Comparison of ENCODE assay signal across 26 cellular contexts in genomic region chr1:183550915-183551314, GRCh38. TPM values are rescaled to one million over a fixed set of nuclear protein-coding genes. Genes with fewer than 3 reads are reported as not detected.
DNase-seq lines count a peak whose midpoint lies in the region; ATAC-seq and TF ChIP-seq lines count a peak whose summit lies in the region.
"Had no signal": no experiment of that assay in that cellular context is flagged by ENCODE, and none has a peak within 500 bp of the region (broad histone marks: within the 10 kb centered on the region; RNA-seq: fewer than 3 reads in every experiment).

No MANE protein-coding gene starts in this region.

- no peak overlapping the region for H2AFZ ChIP-seq in SK-N-SH (ENCODE audit: low read depth)
- H2AFZ ChIP-seq: hepatocyte had no signal

- CTCF ChIA-PET in SK-N-SH (lab: Yijun Ruan, JAX), result interaction anchor here (0.8 to 1.6 kb wide), 2 partner anchors 10 to 588 kb away, joined by 3 read pairs; no protein-coding TSS in a partner anchor
- CTCF ChIA-PET in CD8-positive, alpha-beta T cell (lab: Charles Lee), result no interaction called here

- no peak overlapping the region; a peak in 2 of 4 replicates for H3K27ac ChIP-seq in SK-N-SH (ENCODE audit: low read depth in 2 of 2, low read length in 1 of 2)
- no peak overlapping the region for H3K27ac ChIP-seq in CD8-positive, alpha-beta T cell (ENCODE audit: low read depth, low read length)
- H3K27ac ChIP-seq: BLaER1 treated with 17β-estradiol and CSF1 and Interleukin-3, amounts not matched to agents 10 nM and 100 nM; hepatocyte had no signal

- H3K27ac Mint-ChIP-seq in CD8-positive, alpha-beta T cell, result peak overlapping the region; percentile 58
- peak overlapping the region; percentile 15 for H3K27ac Mint-ChIP-seq in activated T-helper 1 cell treated with anti-CD3 and anti-CD28 coated beads, Interleukin-12 subunit alpha, Interleukin-12 subunit beta, Interleukin-2, Interleukin-4 antibody, amounts not matched to agents 30 ng/mL and 10 ng/mL and 1 ng/mL, durations not matched to agents 14 hours and 24 hours and 36 hours
- peak overlapping the region; percentile 79 for H3K27ac Mint-ChIP-seq in glutamatergic neuron (ENCODE audit: unreplicated experiment)
- no peak overlapping the region for H3K27ac Mint-ChIP-seq in T-helper 2 cell treated with Interferon-gamma antibody and Interleukin-4, amounts not matched to agents 5 μg/mL and 100 μg/mL, for 36 hours
- H3K27ac Mint-ChIP-seq: natural killer cell had no signal

- H3K4me3 Mint-ChIP-seq in CD8-positive, alpha-beta T cell, result no peak overlapping the region
- H3K4me3 Mint-ChIP-seq in activated T-helper 1 cell treated with anti-CD3 and anti-CD28 coated beads, Interleukin-12 subunit alpha, Interleukin-12 subunit beta, Interleukin-2, Interleukin-4 antibody, amounts not matched to agents 30 ng/mL and 10 ng/mL and 1 ng/mL, durations not matched to agents 14 hours and 24 hours and 36 hours, result no peak overlapping the region
- peak overlapping the region; percentile 23 for H3K4me3 Mint-ChIP-seq in glutamatergic neuron (ENCODE audit: unreplicated experiment)
- no peak overlapping the region for H3K4me3 Mint-ChIP-seq in T-helper 2 cell treated with Interferon-gamma antibody and Interleukin-4, amounts not matched to agents 5 μg/mL and 100 μg/mL, for 36 hours
- H3K4me3 Mint-ChIP-seq: immature natural killer cell, natural killer cell had no signal

- H3K4me1 ChIP-seq in SK-N-SH (ENCODE audit: control insufficient read depth in 1 of 2, insufficient read depth in 2 of 2, low read depth in 1 of 2, low read length in 1 of 2), result no peaks in the 10 kb centered on the region
- no peaks in the 10 kb centered on the region for H3K4me1 ChIP-seq in CD8-positive, alpha-beta T cell (ENCODE audit: insufficient read depth, low read length)

- H3K9me2 ChIP-seq in SK-N-SH, result no peaks in the 10 kb centered on the region

- no peaks in the 10 kb centered on the region for H3K27me3 ChIP-seq in SK-N-SH (ENCODE audit: insufficient read depth)
- H3K27me3 ChIP-seq in CD8-positive, alpha-beta T cell (ENCODE audit: insufficient read depth, low read length), result no peaks in the 10 kb centered on the region
- H3K27me3 ChIP-seq: hepatocyte had no signal

- H4K20me1 ChIP-seq in SK-N-SH (ENCODE audit: insufficient read depth), result no peaks in the 10 kb centered on the region

- POLR2A ChIA-PET in SK-N-SH (lab: Yijun Ruan, JAX), result no interaction called here
- POLR2A ChIA-PET in CD8-positive, alpha-beta T cell (lab: Charles Lee), result no interaction called here

- DNase-seq in SK-N-SH, result no peak
- no peak for DNase-seq in CD8-positive, alpha-beta T cell
- DNase-seq in activated T-helper 1 cell treated with anti-CD3 and anti-CD28 coated beads, Interleukin-12 subunit alpha, Interleukin-12 subunit beta, Interleukin-2, Interleukin-4 antibody, amounts not matched to agents 30 ng/mL and 10 ng/mL and 1 ng/mL, durations not matched to agents 14 hours and 24 hours and 36 hours (ENCODE audit: low spot score), result no peak
- no peak for DNase-seq in glutamatergic neuron
- DNase-seq in NCI-H526 (lab: John Stamatoyannopoulos, UW), result no peak
- DNase-seq in T-helper 2 cell treated with Interferon-gamma antibody and Interleukin-4, amounts not matched to agents 5 μg/mL and 100 μg/mL, for 36 hours (ENCODE audit: low spot score), result no peak
- DNase-seq: ACHN, activated gamma-delta T cell, aorta, caudate nucleus, foreskin fibroblast, HCEC 1CT, immature natural killer cell, IMR-90, natural killer cell, NCI-H1417, NCI-H526 treated with DMSO at 0.1 percent for 48 hours, OCI-M1, retina had no signal

- H3K9ac ChIP-seq in SK-N-SH, result no peak overlapping the region
- H3K9ac ChIP-seq: BLaER1 treated with 17β-estradiol and CSF1 and Interleukin-3, amounts not matched to agents 10 nM and 100 nM had no signal

- no peaks in the 10 kb centered on the region for H3K9me3 Mint-ChIP-seq in CD8-positive, alpha-beta T cell
- no peaks in the 10 kb centered on the region for H3K9me3 Mint-ChIP-seq in activated T-helper 1 cell treated with anti-CD3 and anti-CD28 coated beads, Interleukin-12 subunit alpha, Interleukin-12 subunit beta, Interleukin-2, Interleukin-4 antibody, amounts not matched to agents 30 ng/mL and 10 ng/mL and 1 ng/mL, durations not matched to agents 14 hours and 24 hours and 36 hours
- peaks cover 9% of the 10 kb centered on the region for H3K9me3 Mint-ChIP-seq in glutamatergic neuron (ENCODE audit: unreplicated experiment)
- no peaks in the 10 kb centered on the region for H3K9me3 Mint-ChIP-seq in T-helper 2 cell treated with Interferon-gamma antibody and Interleukin-4, amounts not matched to agents 5 μg/mL and 100 μg/mL, for 36 hours
- H3K9me3 Mint-ChIP-seq: immature natural killer cell, natural killer cell had no signal

- TF ChIP-seq RAD21 in SK-N-SH (IDR thresholded peaks at IDR 0.05; ENCODE audit: low read length), result no peak

- 55% methylated on average over 3 of the region's 3 CpGs for WGBS in SK-N-SH (ENCODE audit: low lambda C conversion rate)

- H3K4me1 Mint-ChIP-seq in CD8-positive, alpha-beta T cell (ENCODE audit: low read depth), result no peaks in the 10 kb centered on the region
- peaks cover 16% of the 10 kb centered on the region for H3K4me1 Mint-ChIP-seq in activated T-helper 1 cell treated with anti-CD3 and anti-CD28 coated beads, Interleukin-12 subunit alpha, Interleukin-12 subunit beta, Interleukin-2, Interleukin-4 antibody, amounts not matched to agents 30 ng/mL and 10 ng/mL and 1 ng/mL, durations not matched to agents 14 hours and 24 hours and 36 hours (ENCODE audit: low read depth)
- peaks cover 53% of the 10 kb centered on the region for H3K4me1 Mint-ChIP-seq in glutamatergic neuron (ENCODE audit: low read depth, unreplicated experiment)
- H3K4me1 Mint-ChIP-seq in T-helper 2 cell treated with Interferon-gamma antibody and Interleukin-4, amounts not matched to agents 5 μg/mL and 100 μg/mL, for 36 hours (ENCODE audit: low read depth), result peaks cover 5% of the 10 kb centered on the region
- H3K4me1 Mint-ChIP-seq: immature natural killer cell, natural killer cell had no signal

- H3K36me3 ChIP-seq in SK-N-SH (replicated peaks in 1 of 2; ENCODE audit: control insufficient read depth in 1 of 2, insufficient read depth in 2 of 2, low read length in 1 of 2), result peaks cover 64 to 94% of the 10 kb centered on the region in 2 experiments
- peaks cover 57% of the 10 kb centered on the region for H3K36me3 ChIP-seq in CD8-positive, alpha-beta T cell (ENCODE audit: insufficient read depth, low read length)

- intact Hi-C loops in CD8-positive, alpha-beta T cell (cut with DNase I, micrococcal nuclease), result no loop called here
- intact Hi-C loops in activated T-helper 1 cell treated with anti-CD3 and anti-CD28 coated beads, Interleukin-12 subunit alpha, Interleukin-12 subunit beta, Interleukin-2, Interleukin-4 antibody, amounts not matched to agents 30 ng/mL and 10 ng/mL and 1 ng/mL, durations not matched to agents 14 hours and 24 hours and 36 hours (cut with micrococcal nuclease), result no loop called here

- peaks cover 3% of the 10 kb centered on the region for H3F3A ChIP-seq in SK-N-SH (replicated peaks; ENCODE audit: insufficient read depth)

- H3K4me2 ChIP-seq in SK-N-SH, result no peak overlapping the region
- H3K4me2 ChIP-seq: BLaER1 treated with 17β-estradiol and CSF1 and Interleukin-3, amounts not matched to agents 10 nM and 100 nM; hepatocyte had no signal

- H3K36me3 Mint-ChIP-seq in CD8-positive, alpha-beta T cell, result peaks cover 87% of the 10 kb centered on the region
- peaks cover 60% of the 10 kb centered on the region for H3K36me3 Mint-ChIP-seq in activated T-helper 1 cell treated with anti-CD3 and anti-CD28 coated beads, Interleukin-12 subunit alpha, Interleukin-12 subunit beta, Interleukin-2, Interleukin-4 antibody, amounts not matched to agents 30 ng/mL and 10 ng/mL and 1 ng/mL, durations not matched to agents 14 hours and 24 hours and 36 hours (ENCODE audit: low read depth)
- H3K36me3 Mint-ChIP-seq in glutamatergic neuron (ENCODE audit: unreplicated experiment), result no peaks in the 10 kb centered on the region
- peaks cover 63% of the 10 kb centered on the region for H3K36me3 Mint-ChIP-seq in T-helper 2 cell treated with Interferon-gamma antibody and Interleukin-4, amounts not matched to agents 5 μg/mL and 100 μg/mL, for 36 hours (ENCODE audit: low read depth)

- H3K27me3 Mint-ChIP-seq in CD8-positive, alpha-beta T cell (ENCODE audit: low read depth), result no peaks in the 10 kb centered on the region
- H3K27me3 Mint-ChIP-seq in activated T-helper 1 cell treated with anti-CD3 and anti-CD28 coated beads, Interleukin-12 subunit alpha, Interleukin-12 subunit beta, Interleukin-2, Interleukin-4 antibody, amounts not matched to agents 30 ng/mL and 10 ng/mL and 1 ng/mL, durations not matched to agents 14 hours and 24 hours and 36 hours (ENCODE audit: insufficient read depth), result no peaks in the 10 kb centered on the region
- peaks cover 5% of the 10 kb centered on the region for H3K27me3 Mint-ChIP-seq in glutamatergic neuron (ENCODE audit: unreplicated experiment)
- no peaks in the 10 kb centered on the region for H3K27me3 Mint-ChIP-seq in T-helper 2 cell treated with Interferon-gamma antibody and Interleukin-4, amounts not matched to agents 5 μg/mL and 100 μg/mL, for 36 hours (ENCODE audit: low read depth)

- ATAC-seq in SK-N-SH treated with all-trans-retinoic acid at 6 μM for 48 hours (no peak), GM18498 (IDR thresholded peaks at IDR 0.05; ENCODE audit: unreplicated experiment) (no peak)
- no peak for ATAC-seq in CD8-positive, alpha-beta T cell
- ATAC-seq: activated CD4-positive, CD25-positive, alpha-beta regulatory T cell treated with anti-CD3 and anti-CD28 coated beads, Interleukin-2, amount 50 U/mL, for 24 hours; left lobe of liver; natural killer cell had no signal

- no peaks in the 10 kb centered on the region for H3K79me2 ChIP-seq in SK-N-SH (ENCODE audit: insufficient read depth)

- no peaks in the 10 kb centered on the region for H3K9me3 ChIP-seq in SK-N-SH
- no peaks in the 10 kb centered on the region for H3K9me3 ChIP-seq in CD8-positive, alpha-beta T cell (ENCODE audit: low read length)
- H3K9me3 ChIP-seq: BLaER1 treated with 17β-estradiol and CSF1 and Interleukin-3, amounts not matched to agents 10 nM and 100 nM had no signal

- TF ChIP-seq CTCF in SK-N-SH (IDR thresholded peaks at IDR 0.05) (no peak), glutamatergic neuron (IDR thresholded peaks at IDR 0.05; ENCODE audit: partially characterized antibody, unreplicated experiment) (no peak)
- TF ChIP-seq CTCF in CD8-positive, alpha-beta T cell (IDR thresholded peaks at IDR 0.05), result no peak

- TF ChIP-seq EP300 in SK-N-SH (IDR thresholded peaks at IDR 0.05; ENCODE audit: borderline replicate concordance in 1 of 2, low read depth in 1 of 2, low read length in 1 of 2), result no peak

- H3K4me3 ChIP-seq in SK-N-SH (ENCODE audit: low read depth in 2 of 2, low read length in 1 of 2), result no peak overlapping the region
- no peak overlapping the region for H3K4me3 ChIP-seq in CD8-positive, alpha-beta T cell (ENCODE audit: low read depth, low read length)
- H3K4me3 ChIP-seq: BLaER1 treated with 17β-estradiol and CSF1 and Interleukin-3, amounts not matched to agents 10 nM and 100 nM; hepatocyte had no signal

RNA-seq across cellular contexts. Expression of gene NCF2, which starts 39.3 kb away (rescaled TPM):
- 2.0 and 6.0 TPM in 2 replicates for polyA plus RNA-seq in SK-N-SH (2012; rRNA removed)
- 2.7 and 2.8 TPM in 2 replicates for polyA plus RNA-seq in SK-N-SH (2012; cell fraction: cytosol; rRNA removed)
- polyA plus RNA-seq in SK-N-SH (2012; cell fraction: nucleus; rRNA removed), result 2.1 and 3.1 TPM in 2 replicates
- 1 to 10 TPM; 1.3 to 1.4 TPM for total RNA-seq in CD8-positive, alpha-beta T cell
- total RNA-seq in activated T-helper 1 cell treated with anti-CD3 and anti-CD28 coated beads, Interleukin-12 subunit alpha, Interleukin-12 subunit beta, Interleukin-2, Interleukin-4 antibody, amounts not matched to agents 30 ng/mL and 10 ng/mL and 1 ng/mL, durations not matched to agents 14 hours and 24 hours and 36 hours, result 4.8 and 5.9 TPM in 2 replicates
- not detected for total RNA-seq in glutamatergic neuron (ENCODE audit: unreplicated experiment)
- total RNA-seq: osteocyte had no signal
